17 cellular contexts compared by ENCODE assay signal in the genomic region with DNA sequence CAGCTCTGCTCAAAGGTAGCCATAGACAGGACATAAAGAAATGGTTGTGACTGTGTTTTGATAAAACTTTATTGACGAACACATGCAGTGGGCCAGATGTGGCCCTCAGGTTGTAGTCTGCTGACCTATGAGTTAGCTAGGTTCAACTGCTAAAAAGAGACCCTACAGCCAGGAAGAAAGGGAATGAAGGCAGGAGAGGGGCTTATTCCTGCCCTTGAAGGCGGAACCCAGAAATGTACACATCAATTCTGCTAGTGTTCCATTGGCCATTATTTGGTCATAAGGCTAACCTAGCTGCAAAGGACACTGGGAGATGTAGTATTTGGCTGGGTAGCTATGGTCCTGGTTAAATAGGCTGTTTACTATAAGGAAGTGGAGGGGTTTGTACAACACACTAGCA. TPM values are rescaled to one million over a fixed set of nuclear protein-coding genes. Genes with fewer than 3 reads are reported as not detected.
A peak's percentile ranks its signal among the peaks of the same experiment; 100 is the strongest.
DNase-seq lines count a peak whose midpoint lies in the region; ATAC-seq, FAIRE-seq and TF ChIP-seq lines count a peak whose summit lies in the region.
"Had no signal": no experiment of that assay in that cellular context is flagged by ENCODE, and none has a peak within 500 bp of the region (broad histone marks: within the 10 kb centered on the region; RNA-seq: fewer than 3 reads in every experiment).

No MANE protein-coding gene starts in this region.

- POLR2A ChIA-PET in OCI-LY7 (lab: Charles Lee) (no interaction called here), H1 (lab: Charles Lee; ENCODE audit: partially characterized antibody) (interaction anchor here (0.6 kb wide), 1 partner anchor 22 kb away, joined by 3 read pairs; no protein-coding TSS in a partner anchor)

- H2BK120ac ChIP-seq in H1 (replicated peaks; ENCODE audit: low read depth, low read length) = no peak overlapping the region

- H4K8ac ChIP-seq in H1 (ENCODE audit: extremely low read depth, insufficient read depth, low read length) = no peak overlapping the region

- H3K23ac ChIP-seq in H1 (ENCODE audit: insufficient read length) = no peak overlapping the region

- no peak for TF ChIP-seq POLR2A in H54 (IDR thresholded peaks at IDR 0.05; ENCODE audit: low read depth, low read length)
- no peak for TF ChIP-seq POLR2A in H1 (IDR thresholded peaks at IDR 0.05; ENCODE audit: control extremely low read depth in 1 of 2, low read depth in 2 of 2, low read length in 2 of 2)

- no peak overlapping the region for H2BK12ac ChIP-seq in H1 (ENCODE audit: low read depth, low read length)

- H3K4ac ChIP-seq in H1 (replicated peaks; ENCODE audit: insufficient read length, low read depth, low read length) = no peak overlapping the region

- no peaks in the 10 kb centered on the region for H3K27me3 ChIP-seq in H1 (replicated peaks in 1 of 4; ENCODE audit: control insufficient read depth in 3 of 4, extremely low read depth in 1 of 4, insufficient read depth in 3 of 4, low read length in 3 of 4)
- H3K27me3 ChIP-seq: cardiac muscle cell had no signal

- FAIRE-seq in H54 (lab: Jason Lieb, UNC) (peak; percentile 41), H1 (lab: Jason Lieb, UNC) (peak; percentile 60)

- TF ChIP-seq CTCF in OCI-LY7 (conservative IDR thresholded peaks at IDR 0.05; ENCODE audit: low read length) (no peak), H1 (IDR thresholded peaks at IDR 0.05; ENCODE audit: control extremely low read depth in 1 of 3, insufficient read depth in 1 of 3, low read depth in 1 of 3, low read length in 3 of 3) (no peak)

- DNase-seq in AML-193 (lab: John Stamatoyannopoulos, UW) (peak; percentile 1 to 16), H54 (ENCODE audit: insufficient read length, low spot score) (peak; percentile 63), OCI-LY7 (ENCODE audit: low spot score) (peak; percentile 58), H1 (ENCODE audit: low read depth in 1 of 2, low spot score in 2 of 2) (no peak), NCI-H2227 treated with DMSO at 0.1 percent for 48 hours (lab: John Stamatoyannopoulos, UW) (no peak)
- DNase-seq: activated CD4-positive, alpha-beta memory T cell treated with anti-CD3 and anti-CD28 coated beads, Interleukin-2, amount 10 ng/mL, durations not matched to agents 7 days and 5 days; activated effector memory CD4-positive, alpha-beta T cell treated with Interleukin-2 at 50 U/mL for 16 hours; NCI-H187; retina; stimulated activated CD4-positive, alpha-beta T cell treated with anti-CD3 and anti-CD28 coated beads, Interleukin-4, amount 100 ng/mL, for 1 hour; T-helper 2 cell had no signal

- H3K9me3 ChIP-seq in OCI-LY7 (ENCODE audit: low read length) (no peaks in the 10 kb centered on the region), H1 (ENCODE audit: insufficient read depth in 2 of 2, low read depth in 1 of 2, low read length in 1 of 2) (no peaks in the 10 kb centered on the region)

- H3K36me3 ChIP-seq in OCI-LY7 (ENCODE audit: insufficient read depth, low read length) (no peaks in the 10 kb centered on the region), H1 (ENCODE audit: control insufficient read depth in 2 of 4, insufficient read depth in 4 of 4, low read length in 3 of 4) (peaks cover 0 to 3% (median 0%) of the 10 kb centered on the region in 4 experiments; a peak in 2 of 8 replicates)
- H3K36me3 ChIP-seq: cardiac muscle cell had no signal

- no peak overlapping the region for H2AK5ac ChIP-seq in H1 (ENCODE audit: low read depth, low read length)

- no peak overlapping the region for H3K56ac ChIP-seq in H1 (replicated peaks; ENCODE audit: insufficient read length, low read depth, low read length)

- H3K9me2 ChIP-seq in OCI-LY7 (ENCODE audit: insufficient read depth, low read length) = no peaks in the 10 kb centered on the region

- H3K4me3 ChIP-seq in OCI-LY7 (ENCODE audit: low read depth, low read length, poor library complexity, severe bottlenecking) = no peak overlapping the region
- no peak overlapping the region for H3K4me3 ChIP-seq in H1 (ENCODE audit: extremely low read depth in 1 of 4, insufficient read depth in 2 of 4, low read depth in 3 of 4, low read length in 4 of 4)
- H3K4me3 ChIP-seq: cardiac muscle cell had no signal

- no peak overlapping the region for H3K9ac ChIP-seq in H1 (replicated peaks in 1 of 4; ENCODE audit: extremely low read depth in 1 of 4, low read depth in 3 of 4, low read length in 3 of 4)

- no peaks in the 10 kb centered on the region for H3K4me1 ChIP-seq in OCI-LY7 (ENCODE audit: insufficient read depth, low read length, poor library complexity, severe bottlenecking)
- H3K4me1 ChIP-seq in H1 (replicated peaks in 1 of 4; ENCODE audit: control insufficient read depth in 3 of 4, insufficient read depth in 4 of 4, low read length in 3 of 4) = no peaks in the 10 kb centered on the region

- no peak overlapping the region for H4K91ac ChIP-seq in H1 (replicated peaks; ENCODE audit: insufficient read length, low read length)

- no peak overlapping the region for H2BK15ac ChIP-seq in H1 (ENCODE audit: low read length)

- H3K14ac ChIP-seq in H1 (ENCODE audit: insufficient read length) = no peak overlapping the region

- no peak for TF ChIP-seq RAD21 in H1 (IDR thresholded peaks at IDR 0.05 in 1 of 2, conservative IDR thresholded peaks at IDR 0.05 in 1 of 2; ENCODE audit: low read depth in 2 of 2, low read length in 2 of 2)

- BruUV-seq in OCI-LY7 (replicated peaks; lab: Mats Ljungman, UMichigan) = no TSS peak

- H2BK20ac ChIP-seq in H1 (ENCODE audit: low read length) = no peak overlapping the region

- H4K20me1 ChIP-seq in OCI-LY7 (ENCODE audit: insufficient read depth, low read length) = no peaks in the 10 kb centered on the region
- H4K20me1 ChIP-seq in H1 (replicated peaks in 1 of 2; ENCODE audit: control insufficient read depth in 1 of 2, insufficient read depth in 2 of 2, low read length in 2 of 2) = peaks cover 0 to 3% of the 10 kb centered on the region in 2 experiments

- H3K4me2 ChIP-seq in OCI-LY7 (ENCODE audit: low read length) (no peak overlapping the region), H1 (ENCODE audit: insufficient read depth in 1 of 2, low read depth in 2 of 2, low read length in 2 of 2) (no peak overlapping the region)

- H2AFZ ChIP-seq in OCI-LY7 (ENCODE audit: low read length) (peak overlapping the region; percentile 66), H1 (ENCODE audit: low read length) (no peak overlapping the region)

- no peak for TF ChIP-seq EP300 in H1 (IDR thresholded peaks at IDR 0.05; ENCODE audit: borderline replicate concordance in 1 of 2, low read depth in 2 of 2, low read length in 2 of 2)

- 96% methylated on average over 2 of the region's 2 CpGs; no CpG with 5 or more reads in 1 of the 2 experiments for WGBS in H1 (ENCODE audit: extremely low coverage in 1 of 2, insufficient coverage in 1 of 2, insufficient read length in 1 of 2, insufficient replicate concordance in 2 of 2, low coverage in 1 of 2, low lambda C conversion rate in 2 of 2, missing lambda C conversion rate in 1 of 2), 2 experiments

- H2BK5ac ChIP-seq in H1 (ENCODE audit: low read depth, low read length) = no peak overlapping the region

- H3K27ac ChIP-seq in OCI-LY7 (ENCODE audit: low read depth, low read length, poor library complexity, severe bottlenecking) = no peak overlapping the region
- H3K27ac ChIP-seq in H1 (ENCODE audit: low read depth, low read length) = no peak overlapping the region
- H3K27ac ChIP-seq: cardiac muscle cell had no signal

- H3K79me2 ChIP-seq in OCI-LY7 (ENCODE audit: insufficient read depth, low read depth, low read length) (no peaks in the 10 kb centered on the region), H1 (ENCODE audit: control insufficient read depth in 1 of 2, insufficient read depth in 2 of 2, low read length in 2 of 2) (no peaks in the 10 kb centered on the region)

- CTCF ChIA-PET in OCI-LY7 (lab: Charles Lee; ENCODE audit: unreplicated experiment) = no interaction called here
- CTCF ChIA-PET in H1 (lab: Charles Lee; ENCODE audit: partially characterized antibody) = interaction anchor here (2.4 kb wide), 1 partner anchor 18 kb away, joined by 8 read pairs; a partner anchor contains a TSS

- no peaks in the 10 kb centered on the region for H3K23me2 ChIP-seq in H1 (ENCODE audit: low read depth, low read length)

- intact Hi-C loops in OCI-LY7 (cut with micrococcal nuclease; ENCODE audit: unreplicated experiment) = no loop called here

- ATAC-seq in GM19455 (IDR thresholded peaks at IDR 0.05; ENCODE audit: unreplicated experiment) (no peak), GM19397 (IDR thresholded peaks at IDR 0.05; ENCODE audit: unreplicated experiment) (no peak), GM21825 (IDR thresholded peaks at IDR 0.05; ENCODE audit: unreplicated experiment) (no peak)
- ATAC-seq: natural killer cell treated with Interleukin-12 subunit alpha and Interleukin-12 subunit beta and Interleukin-15 and Interleukin-18, amount 100 ng/mL, for 72 hours had no signal

- no peaks in the 10 kb centered on the region for H3K79me1 ChIP-seq in H1 (ENCODE audit: low read depth, low read length)

- H4K5ac ChIP-seq in H1 (ENCODE audit: insufficient read length, low read depth, low read length) = no peak overlapping the region

- no peak overlapping the region for H3K18ac ChIP-seq in H1 (ENCODE audit: extremely low read depth, low read length)

RNA-seq across cellular contexts. Expression of a gene that starts 18.0 kb away (rescaled TPM):
- 34.7 and 40.4 TPM in 2 replicates for total RNA-seq in OCI-LY7 (2014; rRNA removed; shearing (Covaris generic))
- 25.1 and 28.7 TPM in 2 replicates for total RNA-seq in OCI-LY7 (2022)
- total RNA-seq in H1 (2021; fragmentation: NEBNext Ultra II Directional; extraction: Animal tissue kit (Norgen Biotek cat#: 25700)) = 21.4 and 23.4 TPM in 2 replicates
- polyA plus RNA-seq in H1 (2011; rRNA removed) = 36.9 and 48.4 TPM in 2 replicates
- polyA plus RNA-seq in H1 (2011; cell fraction: cytosol; rRNA removed) = 33.3 TPM
- polyA plus RNA-seq in H1 (2011; cell fraction: nucleus; rRNA removed) = 74.8 TPM
- 17.8 to 23.6 TPM (median 21.2 TPM) in 4 replicates for polyA plus RNA-seq in H1 (2012, experiment 1 of 2)
- 27.9 TPM for polyA plus RNA-seq in H1 (2012, experiment 2 of 2)
- 20.4 TPM for polyA plus RNA-seq in H1 (2013, experiment 1 of 2)
- 17.7 TPM for polyA plus RNA-seq in H1 (2013, experiment 2 of 2)
- 12.6 and 14.5 TPM in 2 replicates for polyA minus RNA-seq in H1 (2011; rRNA and poly(A)+ RNA removed)
- polyA minus RNA-seq in H1 (2011; cell fraction: cytosol; rRNA and poly(A)+ RNA removed) = 25.8 TPM
- 32.4 TPM for polyA minus RNA-seq in H1 (2011; cell fraction: nucleus; rRNA and poly(A)+ RNA removed)

RNA-seq across cellular contexts. Expression of a gene that starts 19.0 kb away (rescaled TPM):
- 88.7 and 93.1 TPM in 2 replicates for total RNA-seq in OCI-LY7 (2014; rRNA removed; shearing (Covaris generic))
- 60.4 and 66.6 TPM in 2 replicates for total RNA-seq in OCI-LY7 (2022)
- 72.8 and 80.3 TPM in 2 replicates for total RNA-seq in H1 (2021; fragmentation: NEBNext Ultra II Directional; extraction: Animal tissue kit (Norgen Biotek cat#: 25700))
- polyA plus RNA-seq in H1 (2011; rRNA removed) = 63.8 and 83.6 TPM in 2 replicates
- polyA plus RNA-seq in H1 (2011; cell fraction: cytosol; rRNA removed) = 71.0 TPM
- 47.1 TPM for polyA plus RNA-seq in H1 (2011; cell fraction: nucleus; rRNA removed)
- polyA plus RNA-seq in H1 (2012, experiment 1 of 2) = 42.7 to 64.5 TPM (median 57.7 TPM) in 4 replicates
- polyA plus RNA-seq in H1 (2012, experiment 2 of 2) = 118 TPM
- 48.2 TPM for polyA plus RNA-seq in H1 (2013, experiment 1 of 2)
- 51.1 TPM for polyA plus RNA-seq in H1 (2013, experiment 2 of 2)
- 6.2 and 7.2 TPM in 2 replicates for polyA minus RNA-seq in H1 (2011; rRNA and poly(A)+ RNA removed)
- 19.3 TPM for polyA minus RNA-seq in H1 (2011; cell fraction: cytosol; rRNA and poly(A)+ RNA removed)
- 11.1 TPM for polyA minus RNA-seq in H1 (2011; cell fraction: nucleus; rRNA and poly(A)+ RNA removed)

RNA-seq across cellular contexts. Expression of a gene that starts 28.5 kb away (rescaled TPM):
- total RNA-seq in OCI-LY7 (2014; rRNA removed; shearing (Covaris generic)) = not detected in 2 replicates
- total RNA-seq in OCI-LY7 (2022) = not detected in 2 replicates
- total RNA-seq in H1 (2021; fragmentation: NEBNext Ultra II Directional; extraction: Animal tissue kit (Norgen Biotek cat#: 25700)) = not detected in 2 replicates
- 0.08 and 0.19 TPM in 2 replicates for polyA plus RNA-seq in H1 (2011; rRNA removed)
- polyA plus RNA-seq in H1 (2011; cell fraction: cytosol; rRNA removed) = 0.09 TPM
- 0.33 TPM for polyA plus RNA-seq in H1 (2011; cell fraction: nucleus; rRNA removed)
- polyA plus RNA-seq in H1 (2012, experiment 1 of 2) = 0.11 TPM in 1 of 4 replicates, not detected in the others
- not detected for polyA plus RNA-seq in H1 (2012, experiment 2 of 2)
- 0.04 TPM for polyA plus RNA-seq in H1 (2013, experiment 1 of 2)
- 0.06 TPM for polyA plus RNA-seq in H1 (2013, experiment 2 of 2)
- not detected in 2 replicates for polyA minus RNA-seq in H1 (2011; rRNA and poly(A)+ RNA removed)
- not detected for polyA minus RNA-seq in H1 (2011; cell fraction: cytosol; rRNA and poly(A)+ RNA removed)
- polyA minus RNA-seq in H1 (2011; cell fraction: nucleus; rRNA and poly(A)+ RNA removed) = 0.40 TPM
- total RNA-seq: activated CD4-positive, alpha-beta memory T cell treated with anti-CD3 and anti-CD28 coated beads, Interleukin-2, amount 10 ng/mL, durations not matched to agents 7 days and 5 days; cardiac muscle cell had no signal
- polyA plus RNA-seq: cardiac muscle cell, CD14-positive monocyte had no signal

RNA-seq across cellular contexts. Expression of a gene that starts 35.3 kb away (rescaled TPM):
- 0.69 and 1.8 TPM in 2 replicates for total RNA-seq in OCI-LY7 (2014; rRNA removed; shearing (Covaris generic))
- 1.8 and 2.3 TPM in 2 replicates for total RNA-seq in OCI-LY7 (2022)
- 24.6 and 26.1 TPM in 2 replicates for total RNA-seq in H1 (2021; fragmentation: NEBNext Ultra II Directional; extraction: Animal tissue kit (Norgen Biotek cat#: 25700))
- polyA plus RNA-seq in H1 (2011; rRNA removed) = 17.1 and 30.2 TPM in 2 replicates
- polyA plus RNA-seq in H1 (2011; cell fraction: cytosol; rRNA removed) = 22.0 TPM
- polyA plus RNA-seq in H1 (2011; cell fraction: nucleus; rRNA removed) = 41.8 TPM
- 29.8 to 44.6 TPM (median 40.4 TPM) in 4 replicates for polyA plus RNA-seq in H1 (2012, experiment 1 of 2)
- 36.2 TPM for polyA plus RNA-seq in H1 (2012, experiment 2 of 2)
- polyA plus RNA-seq in H1 (2013, experiment 1 of 2) = 37.5 TPM
- polyA plus RNA-seq in H1 (2013, experiment 2 of 2) = 30.4 TPM
- polyA minus RNA-seq in H1 (2011; rRNA and poly(A)+ RNA removed) = 9.9 and 14.4 TPM in 2 replicates
- polyA minus RNA-seq in H1 (2011; cell fraction: cytosol; rRNA and poly(A)+ RNA removed) = 18.3 TPM
- polyA minus RNA-seq in H1 (2011; cell fraction: nucleus; rRNA and poly(A)+ RNA removed) = 12.6 TPM
- polyA plus RNA-seq: CD14-positive monocyte had no signal

RNA-seq across cellular contexts. Expression of a gene that starts 42.7 kb away (rescaled TPM):
- total RNA-seq in OCI-LY7 (2014; rRNA removed; shearing (Covaris generic)) = not detected in 2 replicates
- total RNA-seq in OCI-LY7 (2022) = not detected in 2 replicates
- 21.4 and 21.5 TPM in 2 replicates for total RNA-seq in H1 (2021; fragmentation: NEBNext Ultra II Directional; extraction: Animal tissue kit (Norgen Biotek cat#: 25700))
- polyA plus RNA-seq in H1 (2011; rRNA removed) = 20.5 and 37.8 TPM in 2 replicates
- 25.4 TPM for polyA plus RNA-seq in H1 (2011; cell fraction: cytosol; rRNA removed)
- polyA plus RNA-seq in H1 (2011; cell fraction: nucleus; rRNA removed) = 41.2 TPM
- 10.5 to 20.3 TPM (median 18.1 TPM) in 4 replicates for polyA plus RNA-seq in H1 (2012, experiment 1 of 2)
- polyA plus RNA-seq in H1 (2012, experiment 2 of 2) = 15.0 TPM
- 15.8 TPM for polyA plus RNA-seq in H1 (2013, experiment 1 of 2)
- 15.4 TPM for polyA plus RNA-seq in H1 (2013, experiment 2 of 2)
- polyA minus RNA-seq in H1 (2011; rRNA and poly(A)+ RNA removed) = 8.1 and 9.1 TPM in 2 replicates
- polyA minus RNA-seq in H1 (2011; cell fraction: cytosol; rRNA and poly(A)+ RNA removed) = 15.0 TPM
- 11.9 TPM for polyA minus RNA-seq in H1 (2011; cell fraction: nucleus; rRNA and poly(A)+ RNA removed)

Comparison
In these comparisons a context has a peak if more than half of its experiments do, and no peak if none do; other contexts are left out.
1. DNase-seq: peak in AML-193 (2 of 2), H54 (single experiment) and OCI-LY7 (single experiment); none in H1 (0 of 2) and NCI-H2227 treated with DMSO at 0.1 percent for 48 hours (single experiment).